20 cellular contexts compared by ENCODE assay signal in the genomic region with DNA sequence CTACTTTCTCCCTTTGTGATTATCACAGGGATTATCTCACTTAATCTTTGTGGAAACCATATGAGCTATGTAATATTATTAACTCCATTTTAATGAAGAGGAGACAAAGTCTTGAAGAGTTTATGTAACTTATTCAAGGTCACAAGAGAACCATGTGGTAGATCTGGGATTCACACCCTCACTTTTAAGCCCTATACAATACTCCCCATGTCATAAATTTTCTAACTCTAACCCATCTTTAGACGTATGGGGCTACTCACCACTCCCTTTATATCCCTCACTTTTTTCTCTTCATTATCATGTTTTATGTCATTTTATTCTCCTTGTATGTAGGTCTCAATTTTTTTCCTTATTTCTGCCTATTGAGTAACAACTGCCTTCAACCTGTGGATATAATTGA.
A peak's percentile ranks its signal among the peaks of the same experiment; 100 is the strongest.
DNase-seq lines count a peak whose midpoint lies in the region; ATAC-seq lines count a peak whose summit lies in the region.
"Had no signal": no experiment of that assay in that cellular context is flagged by ENCODE, and none has a peak within 500 bp of the region (broad histone marks: within the 10 kb centered on the region; RNA-seq: fewer than 3 reads in every experiment).

No MANE protein-coding gene starts in this region.

- H3K4me3 Mint-ChIP-seq in activated CD4-positive, alpha-beta T cell treated with anti-CD3 and anti-CD28 coated beads, Interleukin-2, amount 10 ng/mL, durations not matched to agents 7 days and 5 days, result no peak overlapping the region
- peak overlapping the region; percentile 44 for H3K4me3 Mint-ChIP-seq in activated naive CD8-positive, alpha-beta T cell
- H3K4me3 Mint-ChIP-seq in stimulated activated naive B cell treated with anti-CD40 and anti-IgM and Interleukin-4, amounts not matched to agents 10 μg/mL and 1 μg/mL and 100 μg/mL, for 72 hours, result no peak overlapping the region
- H3K4me3 Mint-ChIP-seq: CD8-positive, alpha-beta T cell; GM23338 had no signal

- CTCF ChIA-PET in activated CD4-positive, alpha-beta T cell treated with anti-CD3 and anti-CD28 coated beads, Interleukin-2, amount 10 ng/mL, durations not matched to agents 7 days and 5 days (lab: Charles Lee), result interaction anchor here (1.1 to 2.1 kb wide), 4 partner anchors 11 to 43 kb away, joined by 5 to 10 read pairs (median 8); no protein-coding TSS in a partner anchor

- H3K4me1 Mint-ChIP-seq in activated CD4-positive, alpha-beta T cell treated with anti-CD3 and anti-CD28 coated beads, Interleukin-2, amount 10 ng/mL, durations not matched to agents 7 days and 5 days, result peaks cover 18% of the 10 kb centered on the region
- H3K4me1 Mint-ChIP-seq in activated naive CD8-positive, alpha-beta T cell (ENCODE audit: low read depth), result peaks cover 27% of the 10 kb centered on the region
- H3K4me1 Mint-ChIP-seq in stimulated activated naive B cell treated with anti-CD40 and anti-IgM and Interleukin-4, amounts not matched to agents 10 μg/mL and 1 μg/mL and 100 μg/mL, for 72 hours, result peaks cover 9 to 26% of the 10 kb centered on the region in 2 donors
- H3K4me1 Mint-ChIP-seq: GM23338 had no signal

- ATAC-seq in activated naive CD4-positive, alpha-beta T cell treated with anti-CD3 and anti-CD28 coated beads, Interleukin-2, amount 50 U/mL, for 72 hours, result peak; percentile 6 to 23
- ATAC-seq in stimulated activated naive B cell treated with anti-CD40 and anti-IgM and Interleukin-4, amounts not matched to agents 10 μg/mL and 1 μg/mL and 100 μg/mL, for 72 hours (replicated peaks), result no peak
- no peak for ATAC-seq in HG02885 (IDR thresholded peaks at IDR 0.05; ENCODE audit: poor library complexity, unreplicated experiment)
- ATAC-seq: A549, GM23338 had no signal

- POLR2A ChIA-PET in activated CD4-positive, alpha-beta T cell treated with anti-CD3 and anti-CD28 coated beads, Interleukin-2, amount 10 ng/mL, durations not matched to agents 7 days and 5 days (lab: Charles Lee), result interaction anchor here (0.5 kb wide), 1 partner anchor 11 kb away, joined by 5 read pairs; no protein-coding TSS in a partner anchor

- peaks cover 12% of the 10 kb centered on the region for H3K9me3 Mint-ChIP-seq in activated CD4-positive, alpha-beta T cell treated with anti-CD3 and anti-CD28 coated beads, Interleukin-2, amount 10 ng/mL, durations not matched to agents 7 days and 5 days
- H3K9me3 Mint-ChIP-seq in activated naive CD4-positive, alpha-beta T cell treated with anti-CD3 and anti-CD28 coated beads, Interleukin-2, amount 50 U/mL, for 72 hours, result peaks cover 12 to 17% of the 10 kb centered on the region in 2 donors
- H3K9me3 Mint-ChIP-seq in activated naive CD8-positive, alpha-beta T cell (ENCODE audit: low read depth), result no peaks in the 10 kb centered on the region
- peaks cover 0 to 4% of the 10 kb centered on the region in 2 donors for H3K9me3 Mint-ChIP-seq in stimulated activated naive B cell treated with anti-CD40 and anti-IgM and Interleukin-4, amounts not matched to agents 10 μg/mL and 1 μg/mL and 100 μg/mL, for 72 hours
- H3K9me3 Mint-ChIP-seq: CD8-positive, alpha-beta T cell; GM23338 had no signal

- peak overlapping the region; percentile 51 for H3K27ac Mint-ChIP-seq in activated CD4-positive, alpha-beta T cell treated with anti-CD3 and anti-CD28 coated beads, Interleukin-2, amount 10 ng/mL, durations not matched to agents 7 days and 5 days
- H3K27ac Mint-ChIP-seq in activated naive CD4-positive, alpha-beta T cell treated with anti-CD3 and anti-CD28 coated beads, Interleukin-2, amount 50 U/mL, for 72 hours, result peak overlapping the region; percentile 76 to 86
- peak overlapping the region; percentile 98 for H3K27ac Mint-ChIP-seq in activated naive CD8-positive, alpha-beta T cell
- peak overlapping the region; percentile 21 for H3K27ac Mint-ChIP-seq in stimulated activated naive B cell treated with anti-CD40 and anti-IgM and Interleukin-4, amounts not matched to agents 10 μg/mL and 1 μg/mL and 100 μg/mL, for 72 hours
- H3K27ac Mint-ChIP-seq: CD8-positive, alpha-beta T cell; GM23338 had no signal

- no peak for DNase-seq in activated CD4-positive, alpha-beta T cell treated with anti-CD3 and anti-CD28 coated beads, Interleukin-2, amount 10 ng/mL, durations not matched to agents 7 days and 5 days
- no peak for DNase-seq in activated CD4-positive, alpha-beta T cell treated with anti-CD3 and anti-CD28 coated beads for 48 hours
- no peak for DNase-seq in activated naive CD4-positive, alpha-beta T cell treated with anti-CD3 and anti-CD28 coated beads, Interleukin-2, amount 50 U/mL, for 72 hours (ENCODE audit: low spot score in 2 of 2)
- DNase-seq in activated naive CD4-positive, alpha-beta T cell (lab: John Stamatoyannopoulos, UW), result no peak
- no peak for DNase-seq in stimulated activated naive B cell treated with anti-CD40 and anti-IgM and Interleukin-4, amounts not matched to agents 10 μg/mL and 1 μg/mL and 100 μg/mL, for 72 hours
- DNase-seq in KG1 (lab: John Stamatoyannopoulos, UW), result no peak
- DNase-seq: Calu3; CD8-positive, alpha-beta T cell; GF-D8; MM.1S; NCI-H1092; NCI-H146; NCI-H2029 treated with DMSO at 0.1 percent for 48 hours; NCI-H2171 treated with DMSO at 0.1 percent for 48 hours; NCI-H446 treated with DMSO at 0.1 percent for 48 hours; Peyer's patch had no signal

- peaks cover 2% of the 10 kb centered on the region for H3K36me3 Mint-ChIP-seq in activated CD4-positive, alpha-beta T cell treated with anti-CD3 and anti-CD28 coated beads, Interleukin-2, amount 10 ng/mL, durations not matched to agents 7 days and 5 days (ENCODE audit: low read depth)
- H3K36me3 Mint-ChIP-seq in activated naive CD4-positive, alpha-beta T cell treated with anti-CD3 and anti-CD28 coated beads, Interleukin-2, amount 50 U/mL, for 72 hours, result peaks cover 10 to 60% of the 10 kb centered on the region in 2 donors
- H3K36me3 Mint-ChIP-seq in activated naive CD8-positive, alpha-beta T cell, result no peaks in the 10 kb centered on the region
- H3K36me3 Mint-ChIP-seq in stimulated activated naive B cell treated with anti-CD40 and anti-IgM and Interleukin-4, amounts not matched to agents 10 μg/mL and 1 μg/mL and 100 μg/mL, for 72 hours, result peaks cover 1 to 7% of the 10 kb centered on the region in 2 donors
- H3K36me3 Mint-ChIP-seq: CD8-positive, alpha-beta T cell had no signal

- no peaks in the 10 kb centered on the region for H3K27me3 Mint-ChIP-seq in activated CD4-positive, alpha-beta T cell treated with anti-CD3 and anti-CD28 coated beads, Interleukin-2, amount 10 ng/mL, durations not matched to agents 7 days and 5 days
- no peaks in the 10 kb centered on the region for H3K27me3 Mint-ChIP-seq in activated naive CD8-positive, alpha-beta T cell
- peaks cover 0 to 9% of the 10 kb centered on the region in 2 donors for H3K27me3 Mint-ChIP-seq in stimulated activated naive B cell treated with anti-CD40 and anti-IgM and Interleukin-4, amounts not matched to agents 10 μg/mL and 1 μg/mL and 100 μg/mL, for 72 hours

Comparison
In these comparisons a context has a peak if more than half of its experiments do, and no peak if none do; other contexts are left out.
1. H3K27ac Mint-ChIP-seq: peak in every context shown above with its lines; median percentile 98 in activated naive CD8-positive, alpha-beta T cell; 81 in activated naive CD4-positive, alpha-beta T cell treated with anti-CD3 and anti-CD28 coated beads, Interleukin-2, amount 50 U/mL, for 72 hours; 51 in activated CD4-positive, alpha-beta T cell treated with anti-CD3 and anti-CD28 coated beads, Interleukin-2, amount 10 ng/mL, durations not matched to agents 7 days and 5 days; 21 in stimulated activated naive B cell treated with anti-CD40 and anti-IgM and Interleukin-4, amounts not matched to agents 10 μg/mL and 1 μg/mL and 100 μg/mL, for 72 hours.
2. ATAC-seq: peak in activated naive CD4-positive, alpha-beta T cell treated with anti-CD3 and anti-CD28 coated beads, Interleukin-2, amount 50 U/mL, for 72 hours (2 of 2); none in stimulated activated naive B cell treated with anti-CD40 and anti-IgM and Interleukin-4, amounts not matched to agents 10 μg/mL and 1 μg/mL and 100 μg/mL, for 72 hours (0 of 2) and HG02885 (single experiment).